8 cellular contexts compared by ENCODE assay signal in the genomic region with DNA sequence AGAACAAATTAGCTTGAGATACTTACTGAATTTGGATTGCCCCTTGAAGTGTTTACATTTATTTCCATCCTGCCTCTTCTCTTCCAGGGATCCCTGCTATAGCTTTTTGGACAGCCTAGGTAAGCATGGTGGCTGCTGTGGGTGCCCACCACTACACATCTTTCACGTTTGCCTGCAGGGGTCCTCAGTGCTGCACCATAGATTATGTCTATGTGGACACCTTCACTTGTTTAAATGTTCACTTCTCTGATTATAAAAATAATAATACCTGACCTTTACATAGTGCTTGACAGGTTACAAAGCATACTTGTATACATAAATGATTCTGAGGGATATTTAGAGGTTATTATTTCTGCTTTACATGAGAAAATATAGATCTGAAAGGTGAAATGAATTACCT.
DNase-seq lines count a peak whose midpoint lies in the region; ATAC-seq, FAIRE-seq and TF ChIP-seq lines count a peak whose summit lies in the region.

No MANE protein-coding gene starts in this region.

- WGBS in body of pancreas, 2 donors: 0% methylated on average over 1 of the region's 1 CpG

- ATAC-seq in GM18909 (IDR thresholded peaks at IDR 0.05; ENCODE audit: poor library complexity, unreplicated experiment) (peak; percentile 51), body of pancreas (no peak), GM18511 (IDR thresholded peaks at IDR 0.05; ENCODE audit: unreplicated experiment) (no peak), GM21825 (IDR thresholded peaks at IDR 0.05; ENCODE audit: unreplicated experiment) (no peak)

- peaks cover 33% of the 10 kb centered on the region for H3K79me2 ChIP-seq in osteoblast (ENCODE audit: insufficient read depth, low read length)

- no peak for TF ChIP-seq POLR2A in body of pancreas (IDR thresholded peaks at IDR 0.05)

- H3K9me3 ChIP-seq in body of pancreas: no peaks in the 10 kb centered on the region
- H3K9me3 ChIP-seq in osteoblast (ENCODE audit: low read depth, low read length): no peaks in the 10 kb centered on the region

- H2AFZ ChIP-seq in osteoblast (ENCODE audit: low read length): no peak overlapping the region

- DNase-seq in D721Med (ENCODE audit: insufficient read length, low spot score) (no peak), Kasumi-1 (lab: John Stamatoyannopoulos, UW) (peak; percentile 9 to 24), body of pancreas (peak; percentile 30 to 54 (median 33)), osteoblast (ENCODE audit: insufficient read length, low spot score, missing footprints) (no peak), mesenteric fat pad (ENCODE audit: low spot score) (no peak)

- H3K27me3 ChIP-seq in body of pancreas (no peaks in the 10 kb centered on the region), osteoblast (ENCODE audit: insufficient read depth, low read length) (no peaks in the 10 kb centered on the region)

- peak; percentile 42 for TF ChIP-seq CTCF in D721Med (IDR thresholded peaks at IDR 0.05; ENCODE audit: insufficient read depth, missing control alignments)
- TF ChIP-seq CTCF in body of pancreas (IDR thresholded peaks at IDR 0.05): peak in 4 of 7 experiments; percentile 36 to 49 (median 47)
- TF ChIP-seq CTCF in osteoblast (IDR thresholded peaks at IDR 0.05; ENCODE audit: extremely low read depth, low read depth, low read length): peak; percentile 52

- H3K27ac ChIP-seq in body of pancreas (no peak overlapping the region), osteoblast (ENCODE audit: low read depth, low read length) (no peak overlapping the region)

- no peak overlapping the region for H3K4me2 ChIP-seq in osteoblast (ENCODE audit: insufficient read depth, low read length)

- no peak for FAIRE-seq in D721Med (lab: Jason Lieb, UNC)

- H3K4me3 ChIP-seq in body of pancreas: no peak overlapping the region
- H3K4me3 ChIP-seq in osteoblast (ENCODE audit: insufficient read depth, low read length): no peak overlapping the region

- H3K4me1 ChIP-seq in body of pancreas (peaks cover 24% of the 10 kb centered on the region), osteoblast (ENCODE audit: insufficient read depth, low read length) (peaks cover 35% of the 10 kb centered on the region)

- intact Hi-C loops in body of pancreas (cut with DNase I): no loop called here

- no peaks in the 10 kb centered on the region for H3K36me3 ChIP-seq in body of pancreas (replicated peaks in 1 of 2; ENCODE audit: insufficient read depth in 1 of 2, low read depth in 2 of 2)
- no peaks in the 10 kb centered on the region for H3K36me3 ChIP-seq in osteoblast (ENCODE audit: insufficient read depth, low read length)

- H4K20me1 ChIP-seq in osteoblast (ENCODE audit: insufficient read depth, low read length): no peaks in the 10 kb centered on the region

Comparison
In these comparisons a context has a peak if more than half of its experiments do, and no peak if none do; other contexts are left out.
1. DNase-seq: peak in Kasumi-1 (2 of 2) and body of pancreas (4 of 4); none in D721Med (single experiment), osteoblast (single experiment) and mesenteric fat pad (single experiment).
2. Peak in every context shown above with its lines, with median percentiles within 50 percentile points of each other: CTCF ChIP-seq.